12 cellular contexts compared by ENCODE assay signal in genomic region chr14:61328629-61329262, GRCh38. TPM values are rescaled to one million over a fixed set of nuclear protein-coding genes. Genes with fewer than 3 reads are reported as not detected.
DNase-seq lines count a peak whose midpoint lies in the region; ATAC-seq and TF ChIP-seq lines count a peak whose summit lies in the region.
"Had no signal": no experiment of that assay in that cellular context is flagged by ENCODE, and none has a peak within 500 bp of the region (broad histone marks: within the 10 kb centered on the region; RNA-seq: fewer than 3 reads in every experiment).

No MANE protein-coding gene starts in this region.

- no peak for DNase-seq in activated naive CD4-positive, alpha-beta T cell treated with anti-CD3 and anti-CD28 coated beads for 36 hours
- no peak for DNase-seq in activated naive CD4-positive, alpha-beta T cell treated with Interleukin-2 at 50 U/mL for 16 hours
- DNase-seq in effector memory CD8-positive, alpha-beta T cell: no peak
- DNase-seq in neuronal stem cell (ENCODE audit: low spot score): no peak
- no peak for DNase-seq in kidney glomerular epithelial cell (lab: John Stamatoyannopoulos, UW)
- DNase-seq in sigmoid colon: no peak
- DNase-seq: anterior cingulate cortex, cortex of kidney, MG63, NCI-H2029 had no signal

- no peaks in the 10 kb centered on the region; the same call in 1 of the 2 replicates for H3K36me3 ChIP-seq in Loucy (ENCODE audit: insufficient read depth, low read length)
- peaks cover 3% of the 10 kb centered on the region for H3K36me3 ChIP-seq in thymus (ENCODE audit: control insufficient read depth, insufficient read depth)
- H3K36me3 ChIP-seq in neuronal stem cell (replicated peaks in 1 of 2; ENCODE audit: control insufficient read depth in 2 of 2, insufficient read depth in 2 of 2, low read length in 2 of 2): no peaks in the 10 kb centered on the region
- no peaks in the 10 kb centered on the region for H3K36me3 ChIP-seq in sigmoid colon
- H3K36me3 ChIP-seq: MG63 had no signal

- no peak overlapping the region for H2BK5ac ChIP-seq in neuronal stem cell (ENCODE audit: low read length)

- no peak overlapping the region for H2AFZ ChIP-seq in Loucy (ENCODE audit: low read length)
- no peak overlapping the region for H2AFZ ChIP-seq in neuronal stem cell (ENCODE audit: low read length)

- no peak overlapping the region for H3K23ac ChIP-seq in neuronal stem cell (ENCODE audit: low read depth, low read length, poor library complexity)

- H3K36me3 Mint-ChIP-seq in activated naive CD4-positive, alpha-beta T cell treated with anti-CD3 and anti-CD28 coated beads for 36 hours (ENCODE audit: low read depth): peaks cover 51% of the 10 kb centered on the region
- peaks cover 47% of the 10 kb centered on the region for H3K36me3 Mint-ChIP-seq in effector memory CD8-positive, alpha-beta T cell (ENCODE audit: insufficient read depth)

- H3K4me1 Mint-ChIP-seq in activated naive CD4-positive, alpha-beta T cell treated with anti-CD3 and anti-CD28 coated beads for 36 hours (ENCODE audit: low read depth): peaks cover 87% of the 10 kb centered on the region
- peaks cover 61 to 76% of the 10 kb centered on the region in 2 donors for H3K4me1 Mint-ChIP-seq in effector memory CD8-positive, alpha-beta T cell (ENCODE audit: low read depth in 2 of 2)

- peak overlapping the region; percentile 51 for H3K4me3 ChIP-seq in Loucy (ENCODE audit: low read length, poor library complexity, severe bottlenecking)
- H3K4me3 ChIP-seq in thymus (ENCODE audit: low read length): no peak overlapping the region
- no peak overlapping the region for H3K4me3 ChIP-seq in neuronal stem cell (ENCODE audit: low read length in 2 of 2)
- H3K4me3 ChIP-seq in sigmoid colon: no peak overlapping the region
- H3K4me3 ChIP-seq: MG63 had no signal

- no peak for TF ChIP-seq CTCF in Loucy (conservative IDR thresholded peaks at IDR 0.05; ENCODE audit: low read length)
- no peak for TF ChIP-seq CTCF in sigmoid colon (IDR thresholded peaks at IDR 0.05)

- H3K79me2 ChIP-seq in Loucy (ENCODE audit: insufficient read depth, low read length): peaks cover 99% of the 10 kb centered on the region

- peak overlapping the region; percentile 26 for H3K27ac ChIP-seq in thymus (ENCODE audit: low read depth)
- no peak overlapping the region for H3K27ac ChIP-seq in neuronal stem cell (replicated peaks; ENCODE audit: low read length)
- peak overlapping the region in 2 of 4 donors; percentile 22 to 23 for H3K27ac ChIP-seq in sigmoid colon

- H2AK5ac ChIP-seq in neuronal stem cell (ENCODE audit: low read depth, low read length): no peak overlapping the region

- no peaks in the 10 kb centered on the region for H3K27me3 Mint-ChIP-seq in activated naive CD4-positive, alpha-beta T cell treated with anti-CD3 and anti-CD28 coated beads for 36 hours (ENCODE audit: low read depth)
- H3K27me3 Mint-ChIP-seq in effector memory CD8-positive, alpha-beta T cell: no peaks in the 10 kb centered on the region

- no peaks in the 10 kb centered on the region for H3K9me2 ChIP-seq in Loucy (replicated peaks; ENCODE audit: low read depth, low read length)

- CTCF ChIA-PET in activated naive CD4-positive, alpha-beta T cell treated with anti-CD3 and anti-CD28 coated beads for 36 hours (lab: Charles Lee): interaction anchor here (0.7 to 0.9 kb wide), 5 partner anchors 19 to 197 kb away, joined by 3 read pairs; no protein-coding TSS in a partner anchor

- peak overlapping the region; percentile 72 for H3K4me3 Mint-ChIP-seq in activated naive CD4-positive, alpha-beta T cell treated with anti-CD3 and anti-CD28 coated beads for 36 hours
- no peak overlapping the region for H3K4me3 Mint-ChIP-seq in effector memory CD8-positive, alpha-beta T cell

- no peaks in the 10 kb centered on the region for H3K27me3 ChIP-seq in Loucy (ENCODE audit: insufficient read depth, low read length, poor library complexity, severe bottlenecking)
- H3K27me3 ChIP-seq in thymus (ENCODE audit: control insufficient read depth, insufficient read depth): no peaks in the 10 kb centered on the region
- H3K27me3 ChIP-seq in neuronal stem cell (ENCODE audit: control insufficient read depth in 3 of 3, insufficient read depth in 3 of 3, low read depth in 1 of 3, low read length in 3 of 3): peaks cover 0 to 12% (median 0%) of the 10 kb centered on the region in 3 experiments
- peaks cover 0 to 8% (median 0%) of the 10 kb centered on the region in 3 donors for H3K27me3 ChIP-seq in sigmoid colon
- H3K27me3 ChIP-seq: MG63 had no signal

- no peak overlapping the region for H2BK15ac ChIP-seq in neuronal stem cell (ENCODE audit: low read length)

- ATAC-seq in effector memory CD8-positive, alpha-beta T cell (replicated peaks): no peak

- H2BK12ac ChIP-seq in neuronal stem cell (ENCODE audit: low read length): no peak overlapping the region

- intact Hi-C loops in activated naive CD4-positive, alpha-beta T cell treated with anti-CD3 and anti-CD28 coated beads for 36 hours (cut with micrococcal nuclease): loop anchor here (1.0 to 2.0 kb wide), 5 partner anchors 14 to 368 kb away; no protein-coding TSS in a partner anchor
- intact Hi-C loops in sigmoid colon (cut with DNase I): no loop called here

- no peaks in the 10 kb centered on the region for H3K9me3 Mint-ChIP-seq in activated naive CD4-positive, alpha-beta T cell treated with anti-CD3 and anti-CD28 coated beads for 36 hours
- no peaks in the 10 kb centered on the region for H3K9me3 Mint-ChIP-seq in effector memory CD8-positive, alpha-beta T cell

- no peak for TF ChIP-seq EP300 in sigmoid colon (IDR thresholded peaks at IDR 0.05)

- no peak overlapping the region for H4K91ac ChIP-seq in neuronal stem cell (ENCODE audit: low read depth, low read length, poor library complexity)

- no peak overlapping the region for H3K4ac ChIP-seq in neuronal stem cell (ENCODE audit: low read length)

- H3K14ac ChIP-seq in neuronal stem cell (ENCODE audit: low read length): no peak overlapping the region

- peaks cover 85% of the 10 kb centered on the region for H3K4me1 ChIP-seq in Loucy (ENCODE audit: insufficient read depth, low read length, poor library complexity, severe bottlenecking)
- H3K4me1 ChIP-seq in thymus (ENCODE audit: control insufficient read depth, insufficient read depth, low read length): peaks cover 6% of the 10 kb centered on the region
- peaks cover 0 to under 1% of the 10 kb centered on the region in 2 donors for H3K4me1 ChIP-seq in neuronal stem cell (ENCODE audit: control insufficient read depth in 2 of 2, insufficient read depth in 1 of 2, low read depth in 1 of 2, low read length in 2 of 2)
- H3K4me1 ChIP-seq in sigmoid colon: no peaks in the 10 kb centered on the region

- H3K9me3 ChIP-seq in Loucy (ENCODE audit: insufficient read depth, low read depth, low read length): peaks cover 8% of the 10 kb centered on the region
- H3K9me3 ChIP-seq in thymus (ENCODE audit: control insufficient read depth): no peaks in the 10 kb centered on the region
- no peaks in the 10 kb centered on the region for H3K9me3 ChIP-seq in neuronal stem cell (replicated peaks in 1 of 2; ENCODE audit: control insufficient read depth in 2 of 2, insufficient read depth in 1 of 2, low read depth in 1 of 2, low read length in 2 of 2)
- no peaks in the 10 kb centered on the region for H3K9me3 ChIP-seq in sigmoid colon

- TF ChIP-seq POLR2A in sigmoid colon (IDR thresholded peaks at IDR 0.05): no peak

- no peaks in the 10 kb centered on the region; the same call in 1 of the 2 replicates for H3F3A ChIP-seq in Loucy (ENCODE audit: low read depth)

- H3K27ac Mint-ChIP-seq in activated naive CD4-positive, alpha-beta T cell treated with anti-CD3 and anti-CD28 coated beads for 36 hours: peak overlapping the region; percentile 95
- H3K27ac Mint-ChIP-seq in effector memory CD8-positive, alpha-beta T cell: peak overlapping the region; percentile 93

- H3K4me2 ChIP-seq in Loucy (ENCODE audit: low read depth, low read length, poor library complexity, severe bottlenecking) (peak overlapping the region; percentile 98), neuronal stem cell (ENCODE audit: insufficient read depth, low read length, poor library complexity, severe bottlenecking) (no peak overlapping the region)

- peaks cover 80% of the 10 kb centered on the region for H4K20me1 ChIP-seq in Loucy (ENCODE audit: insufficient read depth, low read length, poor library complexity, severe bottlenecking)

- no peak overlapping the region for H2BK120ac ChIP-seq in neuronal stem cell (ENCODE audit: low read depth, low read length)

- H4K8ac ChIP-seq in neuronal stem cell (ENCODE audit: low read depth, low read length): no peak overlapping the region

- no peaks in the 10 kb centered on the region for H3K79me1 ChIP-seq in neuronal stem cell (ENCODE audit: low read depth, low read length)

- WGBS in thymus: 92% methylated on average over 4 of the region's 4 CpGs
- WGBS in neuronal stem cell (ENCODE audit: extremely low coverage in 2 of 2, insufficient read length in 2 of 2, insufficient replicate concordance in 1 of 2), 2 donors: 100% methylated on average over 1 of the region's 4 CpGs; no CpG with 5 or more reads in 1 of the 2 donors
- 83 to 89% methylated on average over 4 of the region's 4 CpGs for WGBS in sigmoid colon, 2 donors

- no peak overlapping the region for H3K18ac ChIP-seq in neuronal stem cell (ENCODE audit: low read length)

- H3K9ac ChIP-seq in Loucy (ENCODE audit: low read depth, low read length, poor library complexity, severe bottlenecking) (peak overlapping the region; percentile 7), neuronal stem cell (ENCODE audit: low read depth, low read length, poor library complexity) (no peak overlapping the region)

RNA-seq across cellular contexts. Expression of gene PRKCH, which starts 7.4 kb away (rescaled TPM):
- total RNA-seq in activated naive CD4-positive, alpha-beta T cell treated with anti-CD3 and anti-CD28 coated beads for 36 hours: 100 to 1,000 TPM; 149 to 158 TPM
- polyA plus RNA-seq in thymus: 73.5 TPM
- polyA plus RNA-seq in neuronal stem cell (2013, experiment 1 of 2): 0.99 TPM
- 1.2 TPM for polyA plus RNA-seq in neuronal stem cell (2013, experiment 2 of 2)
- total RNA-seq in sigmoid colon: 10 to 100 TPM in 3 of 4 donors, 1 to 10 TPM in 1; 7.6 to 19.9 (median 12.7) TPM
- 10 to 100 TPM in 1 of 3 donors, 1 to 10 TPM in 2; 4.2 to 16.2 (median 4.6) TPM for polyA plus RNA-seq in sigmoid colon

RNA-seq across cellular contexts. Expression of gene TMEM30B, which starts 47.6 kb away (rescaled TPM):
- total RNA-seq in activated naive CD4-positive, alpha-beta T cell treated with anti-CD3 and anti-CD28 coated beads for 36 hours: 1 to 10 TPM; 2.8 to 3.0 TPM
- polyA plus RNA-seq in thymus (20.0 TPM), sigmoid colon (10 to 100 TPM; 12.0 to 21.0 (median 12.0) TPM)
- polyA plus RNA-seq in neuronal stem cell (2013, experiment 1 of 2): 0.03 TPM
- polyA plus RNA-seq in neuronal stem cell (2013, experiment 2 of 2): 0.06 TPM
- total RNA-seq in sigmoid colon: 1 to 10 TPM in 2 of 4 donors, under 1 TPM in 2; 0.54 to 1.4 (median 1.0) TPM

Comparison
In these comparisons a context has a peak if more than half of its experiments do, and no peak if none do; other contexts are left out.
1. RNA of gene PRKCH, which starts 7.4 kb away (total RNA-seq): 149 to 158 TPM in activated naive CD4-positive, alpha-beta T cell treated with anti-CD3 and anti-CD28 coated beads for 36 hours; 7.6 to 19.9 TPM in sigmoid colon; every median in the first group is over 4 times any median in the second.